8 cellular contexts compared by ENCODE assay signal in genomic region chr19:35031072-35031881, GRCh38. TPM values are rescaled to one million over a fixed set of nuclear protein-coding genes. Genes with fewer than 3 reads are reported as not detected.
DNase-seq lines count a peak whose midpoint lies in the region; ATAC-seq and TF ChIP-seq lines count a peak whose summit lies in the region.

No MANE protein-coding gene starts in this region.

- H3K36me3 ChIP-seq in BJ (ENCODE audit: control insufficient read depth, insufficient read depth, low read length), result peaks cover 4% of the 10 kb centered on the region
- H3K36me3 ChIP-seq in right lobe of liver, result peaks cover 0 to 4% (median 1%) of the 10 kb centered on the region in 4 donors
- H3K36me3 ChIP-seq in tibial artery, result peaks cover 2 to 33% (median 22%) of the 10 kb centered on the region in 3 donors

- DNase-seq in BJ (ENCODE audit: low read depth) (no peak), NCI-H146 (lab: John Stamatoyannopoulos, UW) (peak; percentile 61), cerebellum (ENCODE audit: low spot score) (peak; percentile 72), right lobe of liver (no peak), tibial artery (peak in 1 of 2 donors; percentile 60), NCI-H2029 (lab: John Stamatoyannopoulos, UW) (no peak), HPDE6-E6E7 (ENCODE audit: extremely low spot score) (no peak)
- no peak for DNase-seq in activated CD8-positive, alpha-beta memory T cell treated with anti-CD3 and anti-CD28 coated beads, Interleukin-2, amount 50 U/mL, for 4 hours

- no peak for TF ChIP-seq POLR2A in right lobe of liver (IDR thresholded peaks at IDR 0.05)

- H3K9me3 ChIP-seq in right lobe of liver (no peaks in the 10 kb centered on the region), tibial artery (no peaks in the 10 kb centered on the region)

- intact Hi-C loops in right lobe of liver (cut with DNase I), result no loop called here
- intact Hi-C loops in tibial artery (cut with DNase I; ENCODE audit: low total_unique reads), result no loop called here

- ATAC-seq in right lobe of liver, result peak in 3 of 4 donors; percentile 5 to 15 (median 6)

- H3K4me3 ChIP-seq in BJ (ENCODE audit: low read depth, low read length) (peak overlapping the region; percentile 59), right lobe of liver (peak overlapping the region; percentile 32 to 51 (median 40)), tibial artery (peak overlapping the region; percentile 58 to 70)

- POLR2A ChIA-PET in BJ (lab: Charles Lee), result no interaction called here

- H3K27ac ChIP-seq in right lobe of liver (no peak overlapping the region), tibial artery (peak overlapping the region; percentile 45 to 57)

- H3K4me1 ChIP-seq in right lobe of liver (peaks cover 0 to 6% (median 0%) of the 10 kb centered on the region in 4 donors), tibial artery (peaks cover 0 to 21% (median 11%) of the 10 kb centered on the region in 4 donors)

- CTCF ChIA-PET in BJ (lab: Yijun Ruan, JAX), result interaction anchor here (0.7 to 4.2 kb wide), 2 partner anchors 10 to 13 kb away, joined by 3 to 26 read pairs; no protein-coding TSS in a partner anchor

- no peaks in the 10 kb centered on the region for H3K27me3 ChIP-seq in BJ (ENCODE audit: control insufficient read depth, insufficient read depth, low read length)
- H3K27me3 ChIP-seq in right lobe of liver, result no peaks in the 10 kb centered on the region
- H3K27me3 ChIP-seq in tibial artery, result no peaks in the 10 kb centered on the region

- TF ChIP-seq CTCF in BJ (IDR thresholded peaks at IDR 0.05; ENCODE audit: insufficient read depth, low read depth, low read length) (no peak), right lobe of liver (IDR thresholded peaks at IDR 0.05) (no peak), tibial artery (IDR thresholded peaks at IDR 0.05) (no peak)

- WGBS in right lobe of liver (ENCODE audit: insufficient coverage, low coverage, low lambda C conversion rate, missing lambda C conversion rate), result 10% methylated on average over 31 of the region's 31 CpGs

RNA-seq across cellular contexts. Expression of gene SCN1B, which starts 1.0 kb away (rescaled TPM):
- polyA plus RNA-seq in BJ (2011; rRNA removed), result 6.2 and 9.5 TPM in 2 replicates
- 1.1 and 2.0 TPM in 2 replicates for polyA minus RNA-seq in BJ (2011; rRNA and poly(A)+ RNA removed)
- total RNA-seq in cerebellum (7.5 TPM), right lobe of liver (1 to 10 TPM; 2.6 to 4.9 (median 3.6) TPM)

RNA-seq across cellular contexts. Expression of gene HPN, which starts 10.2 kb away (rescaled TPM):
- polyA plus RNA-seq in BJ (2011; rRNA removed), result not detected in 2 replicates
- not detected in 2 replicates for polyA minus RNA-seq in BJ (2011; rRNA and poly(A)+ RNA removed)
- total RNA-seq in cerebellum, result 0.27 TPM
- 100 to 1,000 TPM; 285 to 486 (median 374) TPM for total RNA-seq in right lobe of liver

RNA-seq across cellular contexts. Expression of gene GRAMD1A, which starts 31.2 kb away (rescaled TPM):
- 51.0 and 74.9 TPM in 2 replicates for polyA plus RNA-seq in BJ (2011; rRNA removed)
- 43.4 and 49.7 TPM in 2 replicates for polyA minus RNA-seq in BJ (2011; rRNA and poly(A)+ RNA removed)
- total RNA-seq in cerebellum (50.0 TPM), right lobe of liver (10 to 100 TPM; 10.4 to 34.8 (median 15.4) TPM)

Comparison
In these comparisons a context has a peak if more than half of its experiments do, and no peak if none do; other contexts are left out.
1. DNase-seq: peak in NCI-H146 (single experiment) and cerebellum (single experiment); none in BJ (single experiment), right lobe of liver (0 of 3), NCI-H2029 (single experiment), activated CD8-positive, alpha-beta memory T cell treated with anti-CD3 and anti-CD28 coated beads, Interleukin-2, amount 50 U/mL, for 4 hours (single experiment) and HPDE6-E6E7 (single experiment).
2. H3K27ac ChIP-seq: peak in tibial artery (2 of 2); none in right lobe of liver (0 of 3).
3. RNA of gene HPN, which starts 10.2 kb away (total RNA-seq): 285 to 486 TPM in right lobe of liver; 0.27 TPM in cerebellum (single experiment); every median in the first group is over 100 times any median in the second.
4. Peak in every context shown above with its lines, with median percentiles within 50 percentile points of each other: H3K4me3 ChIP-seq.